Comparison of ENCODE assay signal across 7 cellular contexts in the genomic region with DNA sequence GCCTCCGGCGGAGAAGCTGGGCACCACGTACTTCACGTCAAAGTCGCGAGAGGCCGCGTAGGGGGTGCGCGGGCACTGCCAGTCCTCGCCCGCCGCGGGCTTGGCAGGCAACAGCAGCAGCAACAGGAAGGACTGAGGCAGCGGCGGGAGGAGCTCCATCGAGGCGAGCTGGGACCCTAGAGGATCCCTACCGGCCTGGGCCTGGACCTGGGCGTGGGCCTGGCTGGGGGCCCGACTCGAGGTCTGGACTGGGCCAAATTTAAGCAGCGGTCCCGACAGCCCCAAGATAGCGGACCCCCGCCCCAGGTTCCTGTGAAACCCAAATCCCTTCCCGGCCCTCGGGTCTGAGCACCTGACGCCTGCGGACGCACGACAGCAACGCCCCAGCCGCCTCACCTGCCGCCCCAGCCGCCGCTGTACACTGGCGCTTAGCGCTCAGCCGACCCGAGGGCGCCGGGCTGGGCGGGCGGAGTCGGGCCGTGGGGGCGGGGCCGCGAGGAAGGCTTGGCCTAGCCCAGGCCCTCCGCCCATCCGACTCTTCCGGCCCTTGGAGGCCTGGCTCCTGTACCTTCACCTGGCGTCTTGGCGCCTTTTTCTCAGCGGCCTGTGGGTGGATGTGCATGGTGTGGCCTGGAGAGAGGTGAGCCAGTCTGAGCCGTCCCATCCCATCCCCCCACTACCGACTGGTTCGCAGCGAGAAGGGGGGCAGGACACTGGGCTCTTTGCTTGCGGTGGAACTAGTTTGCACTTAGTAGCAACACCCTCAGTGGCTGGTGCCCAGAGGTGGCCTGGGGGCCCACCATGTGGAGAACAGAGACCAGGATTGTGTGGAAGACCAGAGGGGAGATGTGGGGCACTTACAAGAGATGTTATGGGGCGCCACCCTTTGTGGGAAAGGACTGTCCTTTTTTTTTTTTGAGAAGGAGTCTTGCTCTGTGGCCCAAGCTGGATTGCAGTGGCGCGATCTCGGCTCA. TPM values are rescaled to one million over a fixed set of nuclear protein-coding genes. Genes with fewer than 3 reads are reported as not detected.
DNase-seq lines count a peak whose midpoint lies in the region; ATAC-seq and TF ChIP-seq lines count a peak whose summit lies in the region.

A gene (minus strand): TSS at position 423 of the 974 bp plus-strand sequence. CDS start 264 bp downstream, at position 159.

- in situ Hi-C loops in HAP-1 (cut with MboI; ENCODE audit: low sequenced_read_pairs) = no loop called here

- DNase-seq in GM19238 (ENCODE audit: insufficient read length, low spot score) (peak; percentile 90), HUDEP-2 (lab: John Stamatoyannopoulos, UW; ENCODE audit: unreplicated experiment in 76 of 76) (peak in 58 of 76 experiments; percentile 2 to 75 (median 56)), choroid plexus epithelial cell (ENCODE audit: low read depth) (peak; percentile 29), lung (ENCODE audit: low spot score) (peak; percentile 89), HAP-1 (ENCODE audit: low spot score in 2 of 2) (no peak)
- peak; percentile 58 to 66 for DNase-seq in stimulated activated CD8-positive, alpha-beta memory T cell treated with anti-CD3 and anti-CD28 coated beads, Interleukin-2, amount 100 ng/mL, for 1 hour (ENCODE audit: low read depth in 2 of 2)

- peak within 1 kb of the TSS in 1 of 2 donors; percentile 82 for H3K27ac ChIP-seq in lung (ENCODE audit: low read depth in 1 of 2, low read length in 1 of 2)

- no peaks in the 10 kb centered on the region for H3K9me3 ChIP-seq in lung (ENCODE audit: control insufficient read depth in 2 of 2, insufficient read depth in 1 of 2, low read length in 1 of 2)
- H3K9me3 ChIP-seq in HAP-1 = no peaks in the 10 kb centered on the region

- ATAC-seq in activated CD4-positive, CD25-positive, alpha-beta regulatory T cell treated with anti-CD3 and anti-CD28 coated beads, Interleukin-2, amount 50 U/mL, for 24 hours = peak; percentile 97 to 98
- peak; percentile 80 for ATAC-seq in lung (ENCODE audit: insufficient read depth, low FRiP score)

- H3K27me3 ChIP-seq in lung (ENCODE audit: control insufficient read depth, insufficient read depth) (no peaks in the 10 kb centered on the region), HAP-1 (ENCODE audit: low read depth) (no peaks in the 10 kb centered on the region)

- H3K4me1 ChIP-seq in lung (ENCODE audit: control insufficient read depth in 2 of 2, insufficient read depth in 2 of 2, low read length in 2 of 2) (peaks cover 0 to 37% of the 10 kb centered on the region in 2 donors), HAP-1 (no peaks in the 10 kb centered on the region)

- no peak for TF ChIP-seq CTCF in choroid plexus epithelial cell (conservative IDR thresholded peaks at IDR 0.05; ENCODE audit: low read depth, low read length)
- no peak for TF ChIP-seq CTCF in lung (IDR thresholded peaks at IDR 0.05; ENCODE audit: control extremely low read depth, extremely low read depth)

- WGBS in lung, 2 donors = 25 to 42% methylated on average over 48 to 65 of the region's 65 CpGs

- H3K36me3 ChIP-seq in lung (ENCODE audit: control insufficient read depth in 2 of 2, insufficient read depth in 2 of 2, low read length in 2 of 2) (peaks cover 0 to 3% of the 10 kb centered on the region in 2 donors), HAP-1 (replicated peaks) (no peaks in the 10 kb centered on the region)

- peak within 1 kb of the TSS; percentile 48 for H3K4me3 ChIP-seq in choroid plexus epithelial cell (ENCODE audit: low read depth, low read length)
- H3K4me3 ChIP-seq in lung = peak within 1 kb of the TSS; percentile 51
- no peak within 1 kb of the TSS for H3K4me3 ChIP-seq in HAP-1

RNA-seq across cellular contexts. Expression of the gene that starts here (rescaled TPM):
- 10 to 100 TPM in 1 of 2 donors, 1 to 10 TPM in 1; 5.6 to 54.8 TPM for total RNA-seq in lung
- polyA plus RNA-seq in lung = 10 to 100 TPM; 18.6 to 38.8 TPM

Comparison
In these comparisons a context has a peak if more than half of its experiments do, and no peak if none do; other contexts are left out.
1. DNase-seq: peak in GM19238 (single experiment), HUDEP-2 (58 of 76), choroid plexus epithelial cell (single experiment), lung (single experiment) and stimulated activated CD8-positive, alpha-beta memory T cell treated with anti-CD3 and anti-CD28 coated beads, Interleukin-2, amount 100 ng/mL, for 1 hour (2 of 2); none in HAP-1 (0 of 2).